23 cellular contexts compared by ENCODE assay signal in the genomic region with DNA sequence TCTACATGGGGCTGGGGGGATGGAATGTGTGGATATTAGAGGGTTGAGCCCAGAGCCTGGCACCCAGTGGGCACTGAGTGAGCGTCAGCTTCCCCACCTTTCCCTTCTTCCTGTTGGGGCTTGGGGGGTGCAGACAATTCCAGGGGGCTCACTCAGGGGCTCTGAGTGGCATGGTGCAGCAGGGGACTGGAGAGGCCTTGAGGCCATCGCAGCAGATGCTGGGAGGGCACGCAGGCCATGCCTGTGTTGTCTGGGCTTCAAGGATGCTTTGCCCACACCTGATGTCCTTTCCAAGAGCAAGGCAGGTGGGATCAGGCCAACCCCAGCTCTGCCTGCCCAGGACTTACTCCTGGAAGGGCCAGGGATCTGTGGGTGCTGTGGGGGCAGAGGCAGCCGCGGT. TPM values are rescaled to one million over a fixed set of nuclear protein-coding genes. Genes with fewer than 3 reads are reported as not detected.
DNase-seq lines count a peak whose midpoint lies in the region; ATAC-seq, FAIRE-seq and TF ChIP-seq lines count a peak whose summit lies in the region.
"Had no signal": no experiment of that assay in that cellular context is flagged by ENCODE, and none has a peak within 500 bp of the region (broad histone marks: within the 10 kb centered on the region; RNA-seq: fewer than 3 reads in every experiment).

No MANE protein-coding gene starts in this region.

- no peak overlapping the region for H3K4me2 ChIP-seq in H1 (ENCODE audit: insufficient read depth in 1 of 2, low read depth in 2 of 2, low read length in 2 of 2)
- H3K4me2 ChIP-seq: A549 had no signal

- peak overlapping the region; percentile 32; the same call in 1 of the 2 replicates for H3K18ac ChIP-seq in H1 (ENCODE audit: extremely low read depth, low read length)

- H3K56ac ChIP-seq in H1 (replicated peaks; ENCODE audit: insufficient read length, low read depth, low read length): no peak overlapping the region

- no peak overlapping the region for H3K4me3 ChIP-seq in bronchial epithelial cell (ENCODE audit: low read depth, low read length)
- H3K4me3 ChIP-seq in H1 (ENCODE audit: extremely low read depth in 1 of 4, insufficient read depth in 2 of 4, low read depth in 3 of 4, low read length in 4 of 4): no peak overlapping the region
- H3K4me3 ChIP-seq in kidney (ENCODE audit: low read length in 2 of 2): no peak overlapping the region
- H3K4me3 ChIP-seq: A549; BLaER1 treated with 17β-estradiol and CSF1 and Interleukin-3, amounts not matched to agents 10 nM and 100 nM had no signal

- no peaks in the 10 kb centered on the region for H4K20me1 ChIP-seq in H1 (replicated peaks in 1 of 2; ENCODE audit: control insufficient read depth in 1 of 2, insufficient read depth in 2 of 2, low read length in 2 of 2)
- H4K20me1 ChIP-seq: BLaER1 treated with 17β-estradiol and CSF1 and Interleukin-3, amounts not matched to agents 10 nM and 100 nM had no signal

- H2BK120ac ChIP-seq in H1 (replicated peaks; ENCODE audit: low read depth, low read length): no peak overlapping the region

- intact Hi-C loops in kidney (cut with DNase I) (no loop called here), sciatic nerve (cut with DNase I) (no loop called here)

- no peak overlapping the region for H4K91ac ChIP-seq in H1 (replicated peaks; ENCODE audit: insufficient read length, low read length)

- H3K23ac ChIP-seq in H1 (ENCODE audit: insufficient read length): no peak overlapping the region

- ATAC-seq in sciatic nerve: peak; percentile 24
- ATAC-seq: A549 had no signal

- no peak overlapping the region for H4K8ac ChIP-seq in H1 (ENCODE audit: extremely low read depth, insufficient read depth, low read length)

- H3K79me2 ChIP-seq in H1 (ENCODE audit: control insufficient read depth in 1 of 2, insufficient read depth in 2 of 2, low read length in 2 of 2): no peaks in the 10 kb centered on the region

- DNase-seq in bronchial epithelial cell (ENCODE audit: low read depth): no peak
- DNase-seq in H1 (ENCODE audit: low read depth in 1 of 2, low spot score in 2 of 2): no peak
- peak; percentile 30 for DNase-seq in kidney
- no peak for DNase-seq in sciatic nerve (ENCODE audit: low spot score)
- DNase-seq in MV-4-11 (lab: John Stamatoyannopoulos, UW): no peak
- no peak for DNase-seq in hypothalamus (lab: John Stamatoyannopoulos, UW)
- DNase-seq in NCI-H1092 treated with DMSO at 0.1 percent for 48 hours (lab: John Stamatoyannopoulos, UW): no peak
- DNase-seq: 8988T; ACHN; AML-193; BE2C; CD4-positive, alpha-beta T cell; CD8-positive, alpha-beta memory T cell; DMS 273 treated with DMSO at 0.1 percent for 48 hours; EL; GDM1; GM23248; H9; HFFc6 had no signal

- H3K9me3 ChIP-seq in H1 (ENCODE audit: insufficient read depth in 2 of 2, low read depth in 1 of 2, low read length in 1 of 2) (no peaks in the 10 kb centered on the region), kidney (ENCODE audit: control insufficient read depth in 1 of 2, low read length in 2 of 2) (no peaks in the 10 kb centered on the region)
- H3K9me3 ChIP-seq: A549; BE2C; BLaER1 treated with 17β-estradiol and CSF1 and Interleukin-3, amounts not matched to agents 10 nM and 100 nM had no signal

- no peak overlapping the region for H2BK15ac ChIP-seq in H1 (ENCODE audit: low read length)

- no peak overlapping the region for H3K14ac ChIP-seq in H1 (ENCODE audit: insufficient read length)

- H3K9ac ChIP-seq in H1 (replicated peaks in 1 of 4; ENCODE audit: extremely low read depth in 1 of 4, low read depth in 3 of 4, low read length in 3 of 4) (no peak overlapping the region), kidney (ENCODE audit: low read length in 2 of 2) (no peak overlapping the region)
- H3K9ac ChIP-seq: BLaER1 treated with 17β-estradiol and CSF1 and Interleukin-3, amounts not matched to agents 10 nM and 100 nM had no signal

- no peak overlapping the region for H2BK20ac ChIP-seq in H1 (ENCODE audit: low read length)

- no peaks in the 10 kb centered on the region for H3K36me3 ChIP-seq in bronchial epithelial cell (ENCODE audit: control insufficient read depth, insufficient read depth, low read length)
- no peaks in the 10 kb centered on the region for H3K36me3 ChIP-seq in H1 (ENCODE audit: control insufficient read depth in 2 of 4, insufficient read depth in 4 of 4, low read length in 3 of 4)
- no peaks in the 10 kb centered on the region for H3K36me3 ChIP-seq in kidney (ENCODE audit: control insufficient read depth in 1 of 2, insufficient read depth in 2 of 2, low read length in 2 of 2)
- H3K36me3 ChIP-seq: BE2C; BLaER1 treated with 17β-estradiol and CSF1 and Interleukin-3, amounts not matched to agents 10 nM and 100 nM had no signal

- H3K4me1 ChIP-seq in H1 (replicated peaks in 1 of 4; ENCODE audit: control insufficient read depth in 3 of 4, insufficient read depth in 4 of 4, low read length in 3 of 4) (peaks cover 0 to 5% (median 3%) of the 10 kb centered on the region in 4 experiments; a peak in 3 of 7 replicates), kidney (ENCODE audit: control insufficient read depth in 1 of 2, insufficient read depth in 1 of 2, low read depth in 1 of 2, low read length in 2 of 2) (no peaks in the 10 kb centered on the region)
- H3K4me1 ChIP-seq: A549, BE2C had no signal

- H4K5ac ChIP-seq in H1 (ENCODE audit: insufficient read length, low read depth, low read length): no peak overlapping the region

- no peaks in the 10 kb centered on the region for H3K79me1 ChIP-seq in H1 (ENCODE audit: low read depth, low read length)

- TF ChIP-seq CTCF in bronchial epithelial cell (IDR thresholded peaks at IDR 0.05; ENCODE audit: insufficient read depth, low read length, severe bottlenecking): no peak
- no peak for TF ChIP-seq CTCF in H1 (IDR thresholded peaks at IDR 0.05; ENCODE audit: control extremely low read depth in 1 of 3, insufficient read depth in 1 of 3, low read depth in 1 of 3, low read length in 3 of 3)
- no peak for TF ChIP-seq CTCF in kidney (IDR thresholded peaks at IDR 0.05; ENCODE audit: borderline replicate concordance, extremely low read depth, insufficient read depth)

- no peaks in the 10 kb centered on the region for H3K23me2 ChIP-seq in H1 (ENCODE audit: low read depth, low read length)

- FAIRE-seq in bronchial epithelial cell (lab: Jason Lieb, UNC) (peak; percentile 13), H1 (lab: Jason Lieb, UNC) (no peak), kidney (lab: Jason Lieb, UNC) (no peak)
- FAIRE-seq: A549, D721Med, GM12891 had no signal

- TF ChIP-seq EP300 in H1 (IDR thresholded peaks at IDR 0.05; ENCODE audit: borderline replicate concordance in 1 of 2, low read depth in 2 of 2, low read length in 2 of 2): no peak

- WGBS in H1 (ENCODE audit: extremely low coverage in 1 of 2, insufficient coverage in 1 of 2, insufficient read length in 1 of 2, insufficient replicate concordance in 2 of 2, low coverage in 1 of 2, low lambda C conversion rate in 2 of 2, missing lambda C conversion rate in 1 of 2), 2 experiments: 68% methylated on average over 3 of the region's 5 CpGs; no CpG with 5 or more reads in 1 of the 2 experiments

- CTCF ChIA-PET in H1 (lab: Charles Lee; ENCODE audit: partially characterized antibody): interaction anchor here (0.8 to 2.5 kb wide), 3 partner anchors 9 to 29 kb away, joined by 3 to 17 read pairs (median 11); no protein-coding TSS in a partner anchor

- TF ChIP-seq POLR2A in H1 (IDR thresholded peaks at IDR 0.05; ENCODE audit: control extremely low read depth in 1 of 2, low read depth in 2 of 2, low read length in 2 of 2): no peak

- 0 out of 2 replicates have a peak overlapping the region, but pooled peaks have one; percentile 39 for H2BK12ac ChIP-seq in H1 (ENCODE audit: low read depth, low read length)

- H3K27ac ChIP-seq in H1 (ENCODE audit: low read depth, low read length) (no peak overlapping the region), kidney (ENCODE audit: low read depth in 2 of 2, low read length in 2 of 2) (no peak overlapping the region)
- H3K27ac ChIP-seq: BLaER1 treated with 17β-estradiol and CSF1 and Interleukin-3, amounts not matched to agents 10 nM and 100 nM; GM23248 had no signal

- H2AK5ac ChIP-seq in H1 (ENCODE audit: low read depth, low read length): 0 out of 2 replicates have a peak overlapping the region, but pooled peaks have one; percentile 86

- H3K4ac ChIP-seq in H1 (replicated peaks; ENCODE audit: insufficient read length, low read depth, low read length): no peak overlapping the region

- no peak overlapping the region for H2AFZ ChIP-seq in H1 (ENCODE audit: low read length)

- H2BK5ac ChIP-seq in H1 (ENCODE audit: low read depth, low read length): peak overlapping the region; percentile 35; the same call in 1 of the 2 replicates

- H3K27me3 ChIP-seq in bronchial epithelial cell (ENCODE audit: control insufficient read depth, insufficient read depth, low read length) (peaks cover 4% of the 10 kb centered on the region), H1 (replicated peaks in 1 of 4; ENCODE audit: control insufficient read depth in 3 of 4, extremely low read depth in 1 of 4, insufficient read depth in 3 of 4, low read length in 3 of 4) (no peaks in the 10 kb centered on the region)
- H3K27me3 ChIP-seq: BE2C; BLaER1 treated with 17β-estradiol and CSF1 and Interleukin-3, amounts not matched to agents 10 nM and 100 nM had no signal

- no peak for TF ChIP-seq RAD21 in H1 (IDR thresholded peaks at IDR 0.05 in 1 of 2, conservative IDR thresholded peaks at IDR 0.05 in 1 of 2; ENCODE audit: low read depth in 2 of 2, low read length in 2 of 2)

- POLR2A ChIA-PET in H1 (lab: Charles Lee; ENCODE audit: partially characterized antibody): interaction anchor here (0.7 to 2.5 kb wide), 2 partner anchors 10 to 545 kb away, joined by 5 to 14 read pairs; no protein-coding TSS in a partner anchor

RNA-seq across cellular contexts. Expression of a gene that starts 11.2 kb away (rescaled TPM):
- total RNA-seq in bronchial epithelial cell (35.1 and 53.7 TPM in 2 replicates), kidney (26.3 TPM), sciatic nerve (24.3 TPM)
- 124 and 125 TPM in 2 replicates for total RNA-seq in H1 (2021; fragmentation: NEBNext Ultra II Directional; extraction: Animal tissue kit (Norgen Biotek cat#: 25700))
- polyA plus RNA-seq in H1 (2011; rRNA removed) (101 and 152 TPM in 2 replicates), kidney (ENCODE audit: insufficient read depth, low read depth, low replicate concordance) (11.5 TPM)
- 63.8 TPM for polyA plus RNA-seq in H1 (2011; cell fraction: cytosol; rRNA removed)
- polyA plus RNA-seq in H1 (2011; cell fraction: nucleus; rRNA removed): 119 TPM
- 78.9 to 105 TPM (median 98.6 TPM) in 4 replicates for polyA plus RNA-seq in H1 (2012, experiment 1 of 2)
- polyA plus RNA-seq in H1 (2012, experiment 2 of 2): 117 TPM
- 71.1 TPM for polyA plus RNA-seq in H1 (2013, experiment 1 of 2)
- polyA plus RNA-seq in H1 (2013, experiment 2 of 2): 74.2 TPM
- polyA minus RNA-seq in H1 (2011; rRNA and poly(A)+ RNA removed): 50.6 and 56.1 TPM in 2 replicates
- 63.1 TPM for polyA minus RNA-seq in H1 (2011; cell fraction: cytosol; rRNA and poly(A)+ RNA removed)
- polyA minus RNA-seq in H1 (2011; cell fraction: nucleus; rRNA and poly(A)+ RNA removed): 34.2 TPM

RNA-seq across cellular contexts. Expression of a gene that starts 46.8 kb away (rescaled TPM):
- total RNA-seq in bronchial epithelial cell (419 and 486 TPM in 2 replicates), kidney (134 TPM), sciatic nerve (94.6 TPM)
- 19.2 and 19.9 TPM in 2 replicates for total RNA-seq in H1 (2021; fragmentation: NEBNext Ultra II Directional; extraction: Animal tissue kit (Norgen Biotek cat#: 25700))
- polyA plus RNA-seq in H1 (2011; rRNA removed) (51.5 and 63.4 TPM in 2 replicates), kidney (ENCODE audit: insufficient read depth, low read depth, low replicate concordance) (173 TPM)
- 31.2 TPM for polyA plus RNA-seq in H1 (2011; cell fraction: cytosol; rRNA removed)
- polyA plus RNA-seq in H1 (2011; cell fraction: nucleus; rRNA removed): 31.8 TPM
- polyA plus RNA-seq in H1 (2012, experiment 1 of 2): 9.5 to 28.2 TPM (median 19.1 TPM) in 4 replicates
- 21.4 TPM for polyA plus RNA-seq in H1 (2012, experiment 2 of 2)
- 37.2 TPM for polyA plus RNA-seq in H1 (2013, experiment 1 of 2)
- 37.9 TPM for polyA plus RNA-seq in H1 (2013, experiment 2 of 2)
- 1.3 and 4.3 TPM in 2 replicates for polyA minus RNA-seq in H1 (2011; rRNA and poly(A)+ RNA removed)
- polyA minus RNA-seq in H1 (2011; cell fraction: cytosol; rRNA and poly(A)+ RNA removed): 9.0 TPM
- 7.9 TPM for polyA minus RNA-seq in H1 (2011; cell fraction: nucleus; rRNA and poly(A)+ RNA removed)

RNA-seq across cellular contexts. Expression of a gene that starts 54.9 kb away (rescaled TPM):
- 10.6 and 11.8 TPM in 2 replicates for total RNA-seq in bronchial epithelial cell
- 13.7 and 15.8 TPM in 2 replicates for total RNA-seq in H1 (2021; fragmentation: NEBNext Ultra II Directional; extraction: Animal tissue kit (Norgen Biotek cat#: 25700))
- polyA plus RNA-seq in H1 (2011; rRNA removed): 17.4 and 20.8 TPM in 2 replicates
- 20.9 TPM for polyA plus RNA-seq in H1 (2011; cell fraction: cytosol; rRNA removed)
- polyA plus RNA-seq in H1 (2011; cell fraction: nucleus; rRNA removed): 14.6 TPM
- polyA plus RNA-seq in H1 (2012, experiment 1 of 2): 8.8 to 14.5 TPM (median 12.6 TPM) in 4 replicates
- 16.4 TPM for polyA plus RNA-seq in H1 (2012, experiment 2 of 2)
- polyA plus RNA-seq in H1 (2013, experiment 1 of 2): 10.2 TPM
- 10.4 TPM for polyA plus RNA-seq in H1 (2013, experiment 2 of 2)
- polyA minus RNA-seq in H1 (2011; rRNA and poly(A)+ RNA removed): 8.0 and 9.4 TPM in 2 replicates
- 10.6 TPM for polyA minus RNA-seq in H1 (2011; cell fraction: cytosol; rRNA and poly(A)+ RNA removed)
- 19.0 TPM for polyA minus RNA-seq in H1 (2011; cell fraction: nucleus; rRNA and poly(A)+ RNA removed)
- total RNA-seq in kidney: 24.8 TPM
- polyA plus RNA-seq in kidney (ENCODE audit: insufficient read depth, low read depth, low replicate concordance): 74.7 TPM
- total RNA-seq in sciatic nerve: 11.5 TPM
